In genomic region chr12:7039403-7039802, GRCh38 we compare ENCODE assay signal across 27 cellular contexts.
"Had no signal": no experiment of that assay in that cellular context is flagged by ENCODE, and none has a peak within 500 bp of the region (broad histone marks: within the 10 kb centered on the region; RNA-seq: fewer than 3 reads in every experiment).

No MANE protein-coding gene starts in this region.

- H3K27ac ChIP-seq: body of pancreas, dorsolateral prefrontal cortex, gastrocnemius medialis, prostate gland, upper lobe of left lung had no signal

- H3K36me3 ChIP-seq: gastrocnemius medialis, prostate gland, upper lobe of left lung had no signal

- H3K27me3 Mint-ChIP-seq: activated naive CD8-positive, alpha-beta T cell treated with anti-CD3 and anti-CD28 coated beads, Interleukin-2, amount 10 ng/mL, durations not matched to agents 7 days and 5 days; activated T-cell treated with anti-CD3 and anti-CD28 coated beads, Interleukin-2, amount 50 U/mL, for 24 hours; stimulated activated naive CD8-positive, alpha-beta T cell treated with anti-CD3 and anti-CD28 coated beads, Interleukin-15, amount 100 ng/mL, for 72 hours had no signal

- ATAC-seq: activated CD8-positive, alpha-beta T cell treated with anti-CD3 and anti-CD28 coated beads, Interleukin-2, amount 10 ng/mL, durations not matched to agents 7 days and 5 days; body of pancreas; gastrocnemius medialis; left lobe of liver; mucosa of descending colon; stimulated activated naive CD8-positive, alpha-beta T cell treated with anti-CD3 and anti-CD28 coated beads, Interleukin-15, amount 100 ng/mL, for 72 hours had no signal

- H3K4me1 Mint-ChIP-seq: activated CD4-positive, alpha-beta T cell treated with anti-CD3 and anti-CD28 coated beads, Interleukin-2, amount 10 ng/mL, durations not matched to agents 7 days and 5 days; neural crest cell had no signal

- H3K4me3 Mint-ChIP-seq: activated CD4-positive, alpha-beta T cell treated with anti-CD3 and anti-CD28 coated beads, Interleukin-2, amount 10 ng/mL, durations not matched to agents 7 days and 5 days; activated CD8-positive, alpha-beta T cell treated with anti-CD3 and anti-CD28 coated beads, Interleukin-2, amount 10 ng/mL, durations not matched to agents 7 days and 5 days; activated naive CD8-positive, alpha-beta T cell treated with anti-CD3 and anti-CD28 coated beads, Interleukin-2, amount 10 ng/mL, durations not matched to agents 7 days and 5 days; activated T-cell treated with anti-CD3 and anti-CD28 coated beads, Interleukin-2, amount 50 U/mL, for 24 hours; naive B cell; neural crest cell; stimulated activated naive CD8-positive, alpha-beta T cell treated with anti-CD3 and anti-CD28 coated beads, Interleukin-15, amount 100 ng/mL, for 72 hours had no signal

- H3K4me1 ChIP-seq: body of pancreas, gastrocnemius medialis, prostate gland, upper lobe of left lung had no signal

- H3K36me3 Mint-ChIP-seq: activated naive CD8-positive, alpha-beta T cell treated with anti-CD3 and anti-CD28 coated beads, Interleukin-2, amount 10 ng/mL, durations not matched to agents 7 days and 5 days; naive B cell had no signal

- H3K27ac Mint-ChIP-seq: activated CD8-positive, alpha-beta T cell treated with anti-CD3 and anti-CD28 coated beads, Interleukin-2, amount 10 ng/mL, durations not matched to agents 7 days and 5 days; activated naive CD8-positive, alpha-beta T cell treated with anti-CD3 and anti-CD28 coated beads, Interleukin-2, amount 10 ng/mL, durations not matched to agents 7 days and 5 days; activated T-cell treated with anti-CD3 and anti-CD28 coated beads, Interleukin-2, amount 50 U/mL, for 24 hours; activated T-helper 2 cell treated with anti-CD3 and anti-CD28 coated beads, Interferon-gamma antibody, Interleukin-2, Interleukin-4, amounts not matched to agents 10 μg/mL and 5 μg/mL and 100 μg/mL, durations not matched to agents 14 hours and 24 hours and 36 hours; stimulated activated naive CD8-positive, alpha-beta T cell treated with anti-CD3 and anti-CD28 coated beads, Interleukin-15, amount 100 ng/mL, for 72 hours had no signal

- H3K27me3 ChIP-seq: body of pancreas, dorsolateral prefrontal cortex, gastrocnemius medialis, upper lobe of left lung had no signal

- H3K4me3 ChIP-seq: body of pancreas, dorsolateral prefrontal cortex, gastrocnemius medialis, mucosa of descending colon, prostate gland, skin epidermis, upper lobe of left lung had no signal

- H3K9me3 Mint-ChIP-seq: activated CD4-positive, alpha-beta T cell treated with anti-CD3 and anti-CD28 coated beads, Interleukin-2, amount 10 ng/mL, durations not matched to agents 7 days and 5 days; activated naive CD8-positive, alpha-beta T cell treated with anti-CD3 and anti-CD28 coated beads, Interleukin-2, amount 10 ng/mL, durations not matched to agents 7 days and 5 days; activated T-cell treated with anti-CD3 and anti-CD28 coated beads, Interleukin-2, amount 50 U/mL, for 24 hours; activated T-helper 2 cell treated with anti-CD3 and anti-CD28 coated beads, Interferon-gamma antibody, Interleukin-2, Interleukin-4, amounts not matched to agents 10 μg/mL and 5 μg/mL and 100 μg/mL, durations not matched to agents 14 hours and 24 hours and 36 hours; naive B cell; neural crest cell; stimulated activated naive CD8-positive, alpha-beta T cell treated with anti-CD3 and anti-CD28 coated beads, Interleukin-15, amount 100 ng/mL, for 72 hours had no signal

- H3K9me3 ChIP-seq: body of pancreas, gastrocnemius medialis, mucosa of descending colon, prostate gland, upper lobe of left lung had no signal

- DNase-seq: activated CD4-positive, alpha-beta T cell treated with anti-CD3 and anti-CD28 coated beads, Interleukin-2, amount 10 ng/mL, durations not matched to agents 7 days and 5 days; activated CD4-positive, CD25-positive, alpha-beta regulatory T cell; activated CD8-positive, alpha-beta T cell treated with anti-CD3 and anti-CD28 coated beads, Interleukin-2, amount 10 ng/mL, durations not matched to agents 7 days and 5 days; activated naive CD4-positive, alpha-beta T cell treated with Interleukin-2 at 50 U/mL for 16 hours; activated naive CD8-positive, alpha-beta T cell treated with anti-CD3 and anti-CD28 coated beads, Interleukin-2, amount 10 ng/mL, durations not matched to agents 7 days and 5 days; activated T-cell treated with anti-CD3 and anti-CD28 coated beads, Interleukin-2, amount 50 U/mL, for 24 hours; amygdala; body of pancreas; central memory CD4-positive, alpha-beta T cell; dorsolateral prefrontal cortex; gastrocnemius medialis; head of caudate nucleus; kidney; mucosa of descending colon; naive B cell; right cardiac atrium; stimulated activated CD4-positive, alpha-beta T cell treated with anti-CD3 and anti-CD28 coated beads, Interleukin-15, amount 100 ng/mL, for 24 hours; stimulated activated CD4-positive, alpha-beta T cell treated with anti-CD3 and anti-CD28 coated beads, Interleukin-2, amount 100 ng/mL, for 48 hours; stimulated activated naive CD8-positive, alpha-beta T cell treated with anti-CD3 and anti-CD28 coated beads, Interleukin-15, amount 100 ng/mL, for 72 hours; SW 1271; T-helper 2 cell had no signal
